In genomic region chr3:156161172-156161571, GRCh38 we compare ENCODE assay signal across 1 cellular context.
TF ChIP-seq lines count a peak whose summit lies in the region.

No MANE protein-coding gene starts in this region.

TF ChIP-seq in SK-N-SH, 30 proteins besides CTCF, POLR2A, EP300 and RAD21 (continued from another document):
- TF ChIP-seq REST (IDR thresholded peaks at IDR 0.05; ENCODE audit: low read depth, low read length): no peak
- TF ChIP-seq SIN3A (IDR thresholded peaks at IDR 0.05; ENCODE audit: borderline replicate concordance, low read depth, low read length): no peak
- no peak for TF ChIP-seq MXI1 (IDR thresholded peaks at IDR 0.05; ENCODE audit: low read depth, low read length)
- no peak for TF ChIP-seq NRF1 (IDR thresholded peaks at IDR 0.05; ENCODE audit: low read depth, low read length)
- TF ChIP-seq FOSL2 (IDR thresholded peaks at IDR 0.05; ENCODE audit: borderline replicate concordance, low read depth): no peak
- no peak for TF ChIP-seq YY1 (IDR thresholded peaks at IDR 0.05; ENCODE audit: low read depth)
